Comparison of ENCODE assay signal across 23 cellular contexts in the genomic region with DNA sequence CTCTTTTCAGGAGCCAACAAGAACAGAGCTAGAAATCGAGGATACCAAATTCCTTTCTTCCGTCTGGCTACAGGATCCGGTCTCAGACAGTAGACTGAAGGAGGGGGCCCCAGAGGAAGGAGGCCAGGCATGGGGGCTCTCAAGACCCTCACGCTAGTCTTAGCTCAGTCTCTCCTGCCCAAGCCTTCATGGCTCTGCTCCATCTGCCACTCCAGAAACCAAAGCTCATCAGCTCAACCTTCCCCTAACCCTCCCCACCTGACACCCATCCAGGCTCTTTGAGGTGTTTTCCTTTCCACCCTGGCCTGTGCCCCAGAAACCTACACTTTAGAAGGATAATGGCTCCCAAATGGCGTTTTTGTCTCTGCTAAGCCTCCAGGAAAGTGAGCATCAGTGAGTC. TPM values are rescaled to one million over a fixed set of nuclear protein-coding genes. Genes with fewer than 3 reads are reported as not detected.
DNase-seq lines count a peak whose midpoint lies in the region; ATAC-seq and TF ChIP-seq lines count a peak whose summit lies in the region.
"Had no signal": no experiment of that assay in that cellular context is flagged by ENCODE, and none has a peak within 500 bp of the region (broad histone marks: within the 10 kb centered on the region; RNA-seq: fewer than 3 reads in every experiment).

No MANE protein-coding gene starts in this region.

- H3K27me3 Mint-ChIP-seq in activated CD4-positive, alpha-beta T cell treated with anti-CD3 and anti-CD28 coated beads for 36 hours = peaks cover 10% of the 10 kb centered on the region
- H3K27me3 Mint-ChIP-seq in activated CD4-positive, alpha-beta T cell treated with anti-CD3 and anti-CD28 coated beads, Interleukin-2, amount 10 ng/mL, durations not matched to agents 7 days and 5 days = peaks cover 17% of the 10 kb centered on the region
- H3K27me3 Mint-ChIP-seq in neural crest cell (ENCODE audit: low read depth) (peaks cover 10% of the 10 kb centered on the region), type B pancreatic cell (peaks cover 20% of the 10 kb centered on the region)

- H3K36me3 Mint-ChIP-seq in activated CD4-positive, alpha-beta T cell treated with anti-CD3 and anti-CD28 coated beads for 36 hours (ENCODE audit: low read depth) = no peaks in the 10 kb centered on the region
- no peaks in the 10 kb centered on the region for H3K36me3 Mint-ChIP-seq in activated CD4-positive, alpha-beta T cell treated with anti-CD3 and anti-CD28 coated beads, Interleukin-2, amount 10 ng/mL, durations not matched to agents 7 days and 5 days (ENCODE audit: low read depth)
- H3K36me3 Mint-ChIP-seq in neural crest cell (ENCODE audit: low read depth) (no peaks in the 10 kb centered on the region), type B pancreatic cell (no peaks in the 10 kb centered on the region)

- intact Hi-C loops in activated CD4-positive, alpha-beta T cell treated with anti-CD3 and anti-CD28 coated beads for 36 hours (cut with DNase I, micrococcal nuclease) = no loop called here

- no peak for ATAC-seq in activated CD4-positive, alpha-beta T cell treated with anti-CD3 and anti-CD28 coated beads for 36 hours
- ATAC-seq in HG03025 (IDR thresholded peaks at IDR 0.05; ENCODE audit: low FRiP score, unreplicated experiment) = no peak
- ATAC-seq: activated naive CD8-positive, alpha-beta T cell treated with anti-CD3 and anti-CD28 coated beads, Interleukin-2, amount 50 U/mL, for 24 hours; activated T-cell treated with anti-CD3 and anti-CD28 coated beads, Interleukin-2, amount 50 U/mL, for 72 hours; heart left ventricle; Panc1; pancreas; stimulated activated naive CD8-positive, alpha-beta T cell treated with anti-CD3 and anti-CD28 coated beads, Interleukin-15, amount 100 ng/mL, for 72 hours had no signal

- POLR2A ChIA-PET in activated CD4-positive, alpha-beta T cell treated with anti-CD3 and anti-CD28 coated beads for 36 hours (lab: Charles Lee) = no interaction called here
- POLR2A ChIA-PET in activated CD4-positive, alpha-beta T cell treated with anti-CD3 and anti-CD28 coated beads, Interleukin-2, amount 10 ng/mL, durations not matched to agents 7 days and 5 days (lab: Charles Lee) = no interaction called here

- no peaks in the 10 kb centered on the region for H3K27me3 ChIP-seq in adipocyte (replicated peaks; ENCODE audit: control insufficient read depth, insufficient read depth, low read length)
- no peaks in the 10 kb centered on the region for H3K27me3 ChIP-seq in Peyer's patch
- H3K27me3 ChIP-seq: heart left ventricle, pancreas had no signal

- H3K9me3 Mint-ChIP-seq in activated CD4-positive, alpha-beta T cell treated with anti-CD3 and anti-CD28 coated beads for 36 hours (ENCODE audit: low read depth) = no peaks in the 10 kb centered on the region
- no peaks in the 10 kb centered on the region for H3K9me3 Mint-ChIP-seq in activated CD4-positive, alpha-beta T cell treated with anti-CD3 and anti-CD28 coated beads, Interleukin-2, amount 10 ng/mL, durations not matched to agents 7 days and 5 days
- no peaks in the 10 kb centered on the region for H3K9me3 Mint-ChIP-seq in neural crest cell
- H3K9me3 Mint-ChIP-seq in type B pancreatic cell = no peaks in the 10 kb centered on the region
- H3K9me3 Mint-ChIP-seq: activated naive CD8-positive, alpha-beta T cell treated with anti-CD3 and anti-CD28 coated beads, Interleukin-2, amount 50 U/mL, for 24 hours; activated T-cell treated with anti-CD3 and anti-CD28 coated beads, Interleukin-2, amount 50 U/mL, for 72 hours; dendritic cell treated with granulocyte-macrophage colony-stimulating factor and Interleukin-4, amounts not matched to agents 40 ng/mL and 50 ng/mL, for 4 days; stimulated activated naive CD8-positive, alpha-beta T cell treated with anti-CD3 and anti-CD28 coated beads, Interleukin-15, amount 100 ng/mL, for 72 hours; T-helper 2 cell treated with Interferon-gamma antibody and Interleukin-4, amounts not matched to agents 5 μg/mL and 100 μg/mL, for 36 hours had no signal

- H3K36me3 ChIP-seq in adipocyte (ENCODE audit: control insufficient read depth, insufficient read depth, low read length, severe bottlenecking) (no peaks in the 10 kb centered on the region), Peyer's patch (no peaks in the 10 kb centered on the region)
- H3K36me3 ChIP-seq: BLaER1 treated with 17β-estradiol and CSF1 and Interleukin-3, amounts not matched to agents 10 nM and 100 nM; heart left ventricle; pancreas had no signal

- CTCF ChIA-PET in activated CD4-positive, alpha-beta T cell treated with anti-CD3 and anti-CD28 coated beads for 36 hours (lab: Charles Lee) = interaction anchor here (0.6 to 3.7 kb wide), 8 partner anchors 51 to 988 kb away, joined by 3 to 29 read pairs (median 4); partner anchors contain the start of gene COL1A1
- CTCF ChIA-PET in activated CD4-positive, alpha-beta T cell treated with anti-CD3 and anti-CD28 coated beads, Interleukin-2, amount 10 ng/mL, durations not matched to agents 7 days and 5 days (lab: Charles Lee) = interaction anchor here (1.0 to 3.4 kb wide), 2 partner anchors 13 to 67 kb away, joined by 4 to 27 read pairs; partner anchors contain the start of gene COL1A1

- H3K4me1 ChIP-seq in adipocyte (ENCODE audit: control insufficient read depth, insufficient read depth, low read length) = peaks cover 85% of the 10 kb centered on the region
- peaks cover 0 to 34% (median 2%) of the 10 kb centered on the region in 4 donors for H3K4me1 ChIP-seq in Peyer's patch
- H3K4me1 ChIP-seq: pancreas had no signal

- TF ChIP-seq CTCF in neural crest cell (conservative IDR thresholded peaks at IDR 0.05) (no peak), type B pancreatic cell (conservative IDR thresholded peaks at IDR 0.05) (no peak), Peyer's patch (IDR thresholded peaks at IDR 0.05) (no peak)

- H3K4me3 ChIP-seq in adipocyte (ENCODE audit: low read length) = no peak overlapping the region
- no peak overlapping the region for H3K4me3 ChIP-seq in Peyer's patch
- H3K4me3 ChIP-seq: BLaER1 treated with 17β-estradiol and CSF1 and Interleukin-3, amounts not matched to agents 10 nM and 100 nM; heart left ventricle; pancreas had no signal

- no peak overlapping the region for H3K27ac Mint-ChIP-seq in activated CD4-positive, alpha-beta T cell treated with anti-CD3 and anti-CD28 coated beads for 36 hours
- no peak overlapping the region for H3K27ac Mint-ChIP-seq in activated CD4-positive, alpha-beta T cell treated with anti-CD3 and anti-CD28 coated beads, Interleukin-2, amount 10 ng/mL, durations not matched to agents 7 days and 5 days
- H3K27ac Mint-ChIP-seq in neural crest cell (ENCODE audit: unreplicated experiment) (peak overlapping the region; percentile 99), type B pancreatic cell (no peak overlapping the region)
- H3K27ac Mint-ChIP-seq: activated naive CD8-positive, alpha-beta T cell treated with anti-CD3 and anti-CD28 coated beads, Interleukin-2, amount 50 U/mL, for 24 hours; activated T-cell treated with anti-CD3 and anti-CD28 coated beads, Interleukin-2, amount 50 U/mL, for 72 hours; dendritic cell treated with granulocyte-macrophage colony-stimulating factor and Interleukin-4, amounts not matched to agents 40 ng/mL and 50 ng/mL, for 4 days; stimulated activated naive CD8-positive, alpha-beta T cell treated with anti-CD3 and anti-CD28 coated beads, Interleukin-15, amount 100 ng/mL, for 72 hours; T-helper 2 cell treated with Interferon-gamma antibody and Interleukin-4, amounts not matched to agents 5 μg/mL and 100 μg/mL, for 36 hours had no signal

- H3K9me3 ChIP-seq in adipocyte (ENCODE audit: control insufficient read depth, low read length) = no peaks in the 10 kb centered on the region
- no peaks in the 10 kb centered on the region for H3K9me3 ChIP-seq in Peyer's patch
- H3K9me3 ChIP-seq: BLaER1 treated with 17β-estradiol and CSF1 and Interleukin-3, amounts not matched to agents 10 nM and 100 nM; heart left ventricle; pancreas had no signal

- no peak overlapping the region for H3K4me3 Mint-ChIP-seq in activated CD4-positive, alpha-beta T cell treated with anti-CD3 and anti-CD28 coated beads for 36 hours
- H3K4me3 Mint-ChIP-seq in activated CD4-positive, alpha-beta T cell treated with anti-CD3 and anti-CD28 coated beads, Interleukin-2, amount 10 ng/mL, durations not matched to agents 7 days and 5 days = no peak overlapping the region
- H3K4me3 Mint-ChIP-seq in neural crest cell (peak overlapping the region; percentile 74), type B pancreatic cell (peak overlapping the region; percentile 25)
- H3K4me3 Mint-ChIP-seq: activated naive CD8-positive, alpha-beta T cell treated with anti-CD3 and anti-CD28 coated beads, Interleukin-2, amount 50 U/mL, for 24 hours; activated T-cell treated with anti-CD3 and anti-CD28 coated beads, Interleukin-2, amount 50 U/mL, for 72 hours; dendritic cell treated with granulocyte-macrophage colony-stimulating factor and Interleukin-4, amounts not matched to agents 40 ng/mL and 50 ng/mL, for 4 days; stimulated activated naive CD8-positive, alpha-beta T cell treated with anti-CD3 and anti-CD28 coated beads, Interleukin-15, amount 100 ng/mL, for 72 hours; T-helper 2 cell treated with Interferon-gamma antibody and Interleukin-4, amounts not matched to agents 5 μg/mL and 100 μg/mL, for 36 hours had no signal

- peaks cover 5% of the 10 kb centered on the region for H3K4me1 Mint-ChIP-seq in activated CD4-positive, alpha-beta T cell treated with anti-CD3 and anti-CD28 coated beads for 36 hours
- peaks cover 8% of the 10 kb centered on the region for H3K4me1 Mint-ChIP-seq in activated CD4-positive, alpha-beta T cell treated with anti-CD3 and anti-CD28 coated beads, Interleukin-2, amount 10 ng/mL, durations not matched to agents 7 days and 5 days
- peaks cover 69% of the 10 kb centered on the region for H3K4me1 Mint-ChIP-seq in neural crest cell
- peaks cover 50% of the 10 kb centered on the region for H3K4me1 Mint-ChIP-seq in type B pancreatic cell (ENCODE audit: unreplicated experiment)

- DNase-seq in activated CD4-positive, alpha-beta T cell treated with anti-CD3 and anti-CD28 coated beads for 36 hours = peak; percentile 1
- DNase-seq in activated CD4-positive, alpha-beta T cell treated with anti-CD3 and anti-CD28 coated beads, Interleukin-2, amount 10 ng/mL, durations not matched to agents 7 days and 5 days = no peak
- DNase-seq in adipocyte (ENCODE audit: low read depth) (no peak), neural crest cell (ENCODE audit: low read depth, low spot score) (no peak), type B pancreatic cell (ENCODE audit: extremely low spot score, unreplicated experiment) (no peak), Peyer's patch (no peak), NCI-H446 treated with DMSO at 0.1 percent for 48 hours (lab: John Stamatoyannopoulos, UW) (no peak)
- DNase-seq: activated naive CD8-positive, alpha-beta T cell treated with anti-CD3 and anti-CD28 coated beads, Interleukin-2, amount 50 U/mL, for 24 hours; activated T-cell treated with anti-CD3 and anti-CD28 coated beads, Interleukin-2, amount 50 U/mL, for 72 hours; heart left ventricle; NCI-H1048; NCI-H2029 treated with DMSO at 0.1 percent for 48 hours; NCI-H446; stimulated activated naive CD8-positive, alpha-beta T cell treated with anti-CD3 and anti-CD28 coated beads, Interleukin-15, amount 100 ng/mL, for 72 hours; trophoblast cell had no signal

- no peak for TF ChIP-seq POLR2A in Peyer's patch (IDR thresholded peaks at IDR 0.05)

- H3K27ac ChIP-seq in Peyer's patch = no peak overlapping the region
- H3K27ac ChIP-seq: BLaER1 treated with 17β-estradiol and CSF1 and Interleukin-3, amounts not matched to agents 10 nM and 100 nM; pancreas had no signal

- H3K9ac ChIP-seq in adipocyte (ENCODE audit: low read length) = peak overlapping the region; percentile 76
- H3K9ac ChIP-seq: BLaER1 treated with 17β-estradiol and CSF1 and Interleukin-3, amounts not matched to agents 10 nM and 100 nM had no signal

RNA-seq across cellular contexts. Expression of gene TMEM92, which starts 6.2 kb away (rescaled TPM):
- total RNA-seq in activated CD4-positive, alpha-beta T cell treated with anti-CD3 and anti-CD28 coated beads for 36 hours = under 1 TPM; 0.23 TPM
- not detected for total RNA-seq in activated CD4-positive, alpha-beta T cell treated with anti-CD3 and anti-CD28 coated beads, Interleukin-2, amount 10 ng/mL, durations not matched to agents 7 days and 5 days
- total RNA-seq in neural crest cell (3.0 and 3.5 TPM in 2 replicates), type B pancreatic cell (ENCODE audit: low replicate concordance) (1.6 and 1.8 TPM in 2 replicates), Peyer's patch (10 to 100 TPM in 3 of 4 donors, under 1 TPM in 1; 0.83 to 86.0 (median 50.6) TPM)
- total RNA-seq: activated CD8-positive, alpha-beta memory T cell treated with anti-CD3 and anti-CD28 coated beads for 36 hours; endothelial cell of umbilical vein; heart left ventricle had no signal

Comparison
In these comparisons a context has a peak if more than half of its experiments do, and no peak if none do; other contexts are left out.
1. H3K4me3 Mint-ChIP-seq: peak in neural crest cell (single experiment) and type B pancreatic cell (single experiment); none in activated CD4-positive, alpha-beta T cell treated with anti-CD3 and anti-CD28 coated beads for 36 hours (single experiment) and activated CD4-positive, alpha-beta T cell treated with anti-CD3 and anti-CD28 coated beads, Interleukin-2, amount 10 ng/mL, durations not matched to agents 7 days and 5 days (single experiment).